Comparison of ENCODE assay signal across 8 cellular contexts in genomic region chrX:15738686-15739016, GRCh38. TPM values are rescaled to one million over a fixed set of nuclear protein-coding genes. Genes with fewer than 3 reads are reported as not detected.
DNase-seq lines count a peak whose midpoint lies in the region; ATAC-seq and TF ChIP-seq lines count a peak whose summit lies in the region.

No MANE protein-coding gene starts in this region.

- no peak for TF ChIP-seq CTCF in H9 (conservative IDR thresholded peaks at IDR 0.05)

- H3K27ac ChIP-seq in H9 (ENCODE audit: insufficient read length, low read depth, low read length), result no peak overlapping the region

- no peak overlapping the region for H2BK12ac ChIP-seq in H9 (ENCODE audit: insufficient read length, low read depth, low read length)

- H2BK20ac ChIP-seq in H9 (ENCODE audit: low read depth, low read length, poor library complexity, severe bottlenecking), result no peak overlapping the region

- H2BK15ac ChIP-seq in H9 (ENCODE audit: low read depth, low read length), result no peak overlapping the region

- H4K5ac ChIP-seq in H9 (ENCODE audit: insufficient read length, low read depth, low read length), result no peak overlapping the region

- H3T11ph ChIP-seq in H9 (ENCODE audit: low read length), result no peak overlapping the region

- no peak overlapping the region for H2BK5ac ChIP-seq in H9 (ENCODE audit: insufficient read length, low read length)

- CTCF ChIA-PET in activated CD8-positive, alpha-beta T cell treated with anti-CD3 and anti-CD28 coated beads, Interleukin-2, amount 10 ng/mL, durations not matched to agents 7 days and 5 days (lab: Charles Lee), result interaction anchor here (0.6 to 2.4 kb wide), 8 partner anchors 9 to 110 kb away, joined by 3 to 23 read pairs (median 4); no protein-coding TSS in a partner anchor

- H3K23ac ChIP-seq in H9 (ENCODE audit: insufficient read length, low read depth, low read length), result no peak overlapping the region

- no peak overlapping the region for H3K18ac ChIP-seq in H9 (ENCODE audit: insufficient read length, low read depth, low read length)

- peaks cover 4% of the 10 kb centered on the region; the same call in 1 of the 2 replicates for H3K4me1 ChIP-seq in H9 (ENCODE audit: insufficient read depth, low read length)

- H3K9me3 Mint-ChIP-seq in H9, result no peaks in the 10 kb centered on the region
- no peaks in the 10 kb centered on the region for H3K9me3 Mint-ChIP-seq in activated CD8-positive, alpha-beta T cell treated with anti-CD3 and anti-CD28 coated beads, Interleukin-2, amount 10 ng/mL, durations not matched to agents 7 days and 5 days (ENCODE audit: insufficient read depth)

- H3K27me3 ChIP-seq in H9 (ENCODE audit: insufficient read depth, low read length), result no peaks in the 10 kb centered on the region

- no peaks in the 10 kb centered on the region for H3K79me1 ChIP-seq in H9 (ENCODE audit: insufficient read depth, low read depth, low read length, poor library complexity, severe bottlenecking)

- peak; percentile 32 for ATAC-seq in activated CD8-positive, alpha-beta T cell treated with anti-CD3 and anti-CD28 coated beads, Interleukin-2, amount 10 ng/mL, durations not matched to agents 7 days and 5 days
- ATAC-seq in left cardiac atrium (peak; percentile 6 to 12), HG03108 (IDR thresholded peaks at IDR 0.05; ENCODE audit: unreplicated experiment) (no peak)

- H3K14ac ChIP-seq in H9 (ENCODE audit: insufficient read depth, low read length), result no peak overlapping the region

- H2BK120ac ChIP-seq in H9 (ENCODE audit: low read depth, low read length, poor library complexity, severe bottlenecking), result no peak overlapping the region

- H3K4ac ChIP-seq in H9 (ENCODE audit: low read depth, low read length), result no peak overlapping the region

- DNase-seq in H9 (no peak), left cardiac atrium (no peak), NCI-H446 treated with DMSO at 0.1 percent for 48 hours (lab: John Stamatoyannopoulos, UW) (no peak), NCI-H2227 (lab: John Stamatoyannopoulos, UW; ENCODE audit: unreplicated experiment) (no peak), DMS 273 treated with DMSO at 0.1 percent for 48 hours (lab: John Stamatoyannopoulos, UW) (no peak)
- peak; percentile 34 for DNase-seq in activated CD8-positive, alpha-beta T cell treated with anti-CD3 and anti-CD28 coated beads, Interleukin-2, amount 10 ng/mL, durations not matched to agents 7 days and 5 days
- DNase-seq in stimulated activated CD8-positive, alpha-beta memory T cell treated with anti-CD3 and anti-CD28 coated beads, Interleukin-4, amount 100 ng/mL, for 24 hours (ENCODE audit: low read depth), result peak; percentile 8

- POLR2A ChIA-PET in activated CD8-positive, alpha-beta T cell treated with anti-CD3 and anti-CD28 coated beads, Interleukin-2, amount 10 ng/mL, durations not matched to agents 7 days and 5 days (lab: Charles Lee), result interaction anchor here (1.0 to 3.4 kb wide), 8 partner anchors 11 to 117 kb away, joined by 4 to 101 read pairs (median 16); partner anchors contain the start of genes AP1S2 and ZRSR2

- H4K8ac ChIP-seq in H9 (replicated peaks; ENCODE audit: insufficient read length, low read depth, low read length), result no peak overlapping the region

- peaks cover 0 to 6% (median 0%) of the 10 kb centered on the region in 3 experiments; a peak in 2 of 7 replicates for H3K36me3 Mint-ChIP-seq in H9 (ENCODE audit: insufficient read depth in 1 of 3, low read depth in 3 of 3)
- H3K36me3 Mint-ChIP-seq in activated CD8-positive, alpha-beta T cell treated with anti-CD3 and anti-CD28 coated beads, Interleukin-2, amount 10 ng/mL, durations not matched to agents 7 days and 5 days (ENCODE audit: low read depth), result peaks cover 13% of the 10 kb centered on the region

- H4K91ac ChIP-seq in H9 (ENCODE audit: insufficient read length, low read depth, low read length), result no peak overlapping the region

- no peak overlapping the region for H2AFZ ChIP-seq in H9 (ENCODE audit: low read length)

- H3K23me2 ChIP-seq in H9 (ENCODE audit: insufficient read length, low read depth, low read length, poor library complexity, severe bottlenecking), result peaks cover 10% of the 10 kb centered on the region

- no peaks in the 10 kb centered on the region for H3K79me2 ChIP-seq in H9 (ENCODE audit: insufficient read depth, low read length)

- no peak overlapping the region for H2AK5ac ChIP-seq in H9 (ENCODE audit: insufficient read length, low read length)

- H3K27me3 Mint-ChIP-seq in H9 (ENCODE audit: low read depth), result peaks cover 23% of the 10 kb centered on the region
- H3K27me3 Mint-ChIP-seq in activated CD8-positive, alpha-beta T cell treated with anti-CD3 and anti-CD28 coated beads, Interleukin-2, amount 10 ng/mL, durations not matched to agents 7 days and 5 days (ENCODE audit: low read depth), result no peaks in the 10 kb centered on the region

- H3K4me1 Mint-ChIP-seq in H9, result peaks cover 21 to 22% of the 10 kb centered on the region in 2 experiments
- H3K4me1 Mint-ChIP-seq in activated CD8-positive, alpha-beta T cell treated with anti-CD3 and anti-CD28 coated beads, Interleukin-2, amount 10 ng/mL, durations not matched to agents 7 days and 5 days (ENCODE audit: low read depth), result peaks cover 26% of the 10 kb centered on the region

- H4K20me1 ChIP-seq in H9 (ENCODE audit: control insufficient read depth, insufficient read depth, insufficient read length), result no peaks in the 10 kb centered on the region

- intact Hi-C loops in left cardiac atrium (cut with DNase I), result no loop called here

- H3K4me3 Mint-ChIP-seq in H9, result peak overlapping the region; percentile 86 to 88
- peak overlapping the region; percentile 87 for H3K4me3 Mint-ChIP-seq in activated CD8-positive, alpha-beta T cell treated with anti-CD3 and anti-CD28 coated beads, Interleukin-2, amount 10 ng/mL, durations not matched to agents 7 days and 5 days

- no peak overlapping the region for H3K27ac Mint-ChIP-seq in H9
- peak overlapping the region; percentile 86 for H3K27ac Mint-ChIP-seq in activated CD8-positive, alpha-beta T cell treated with anti-CD3 and anti-CD28 coated beads, Interleukin-2, amount 10 ng/mL, durations not matched to agents 7 days and 5 days

- peak overlapping the region; percentile 68 for H3K4me2 ChIP-seq in H9 (ENCODE audit: insufficient read depth, insufficient read length, low read length)

- H3K9me3 ChIP-seq in H9 (ENCODE audit: control insufficient read depth, low read depth, low read length), result no peaks in the 10 kb centered on the region

- no peak overlapping the region for H3K56ac ChIP-seq in H9 (ENCODE audit: insufficient read length, low read depth, low read length)

- no CpG with 5 or more reads among the region's 6 CpGs for WGBS in H9 (ENCODE audit: extremely low coverage, insufficient read length, low lambda C conversion rate)

- no peak overlapping the region for H3K9ac ChIP-seq in H9 (ENCODE audit: extremely low read depth, insufficient read length, low read length)

RNA-seq across cellular contexts. Expression of gene CA5B, which starts 0.6 kb away (rescaled TPM):
- total RNA-seq in H9 (2021) (6.4 and 8.3 TPM in 2 replicates), left cardiac atrium (10 to 100 TPM in 1 of 2 donors, 1 to 10 TPM in 1; 8.9 to 10.5 TPM)
- total RNA-seq in activated CD8-positive, alpha-beta T cell treated with anti-CD3 and anti-CD28 coated beads, Interleukin-2, amount 10 ng/mL, durations not matched to agents 7 days and 5 days, result 10 to 100 TPM; 16.2 to 16.6 TPM

RNA-seq across cellular contexts. Expression of gene ZRSR2, which starts 51.6 kb away (rescaled TPM):
- total RNA-seq in H9 (2021), result 20.2 and 21.1 TPM in 2 replicates
- 10 to 100 TPM; 15.9 to 16.0 TPM for total RNA-seq in activated CD8-positive, alpha-beta T cell treated with anti-CD3 and anti-CD28 coated beads, Interleukin-2, amount 10 ng/mL, durations not matched to agents 7 days and 5 days
- 1 to 10 TPM; 7.1 to 7.2 TPM for total RNA-seq in left cardiac atrium

Comparison
In these comparisons a context has a peak if more than half of its experiments do, and no peak if none do; other contexts are left out.
1. DNase-seq: peak in activated CD8-positive, alpha-beta T cell treated with anti-CD3 and anti-CD28 coated beads, Interleukin-2, amount 10 ng/mL, durations not matched to agents 7 days and 5 days (single experiment) and stimulated activated CD8-positive, alpha-beta memory T cell treated with anti-CD3 and anti-CD28 coated beads, Interleukin-4, amount 100 ng/mL, for 24 hours (single experiment); none in H9 (single experiment), left cardiac atrium (single experiment), NCI-H446 treated with DMSO at 0.1 percent for 48 hours (single experiment), NCI-H2227 (single experiment) and DMS 273 treated with DMSO at 0.1 percent for 48 hours (single experiment).